Comparison of ENCODE assay signal across 1 cellular context in genomic region chr1:156773607-156774006, GRCh38.
TF ChIP-seq lines count a peak whose summit lies in the region.

No MANE protein-coding gene starts in this region.

TF ChIP-seq in SK-N-SH, 30 proteins besides CTCF, POLR2A, EP300 and RAD21:
- no peak for TF ChIP-seq JUND (IDR thresholded peaks at IDR 0.05)
